In the genomic region with DNA sequence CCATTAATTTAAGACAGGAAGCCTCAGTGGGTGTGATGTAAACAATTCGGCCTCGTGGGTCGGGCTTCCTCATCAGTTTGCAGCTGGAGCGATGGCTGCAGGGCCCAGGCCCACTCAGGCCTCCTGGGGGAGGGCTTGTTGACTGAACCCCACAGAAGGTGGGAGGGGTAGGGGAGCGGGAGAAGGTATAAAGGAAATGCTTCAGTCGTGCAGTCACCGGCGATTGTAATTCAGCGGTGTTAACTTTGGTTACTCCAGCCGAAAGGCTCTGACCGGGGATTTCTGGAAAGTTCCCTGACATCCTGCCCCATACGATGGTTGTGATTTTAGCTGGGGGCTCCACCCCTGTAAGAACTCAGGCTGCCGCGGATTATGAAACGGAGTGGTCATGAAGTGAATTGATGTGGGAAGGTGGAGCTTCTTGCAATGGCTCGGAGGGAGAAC, we compare ENCODE assay signal across 8 cellular contexts.
DNase-seq lines count a peak whose midpoint lies in the region; ATAC-seq, FAIRE-seq and TF ChIP-seq lines count a peak whose summit lies in the region.

No MANE protein-coding gene starts in this region.

- no peaks in the 10 kb centered on the region for H3K79me2 ChIP-seq in H1 (ENCODE audit: control insufficient read depth in 1 of 2, insufficient read depth in 2 of 2, low read length in 2 of 2)

- no peak for TF ChIP-seq POLR2A in H1 (IDR thresholded peaks at IDR 0.05; ENCODE audit: control extremely low read depth in 1 of 2, low read depth in 2 of 2, low read length in 2 of 2)

- no peak overlapping the region for H3K23ac ChIP-seq in H1 (ENCODE audit: insufficient read length)

- peak overlapping the region; percentile 45 for H4K91ac ChIP-seq in H1 (replicated peaks; ENCODE audit: insufficient read length, low read length)

- H3K27me3 ChIP-seq in H1 (replicated peaks in 1 of 4; ENCODE audit: control insufficient read depth in 3 of 4, extremely low read depth in 1 of 4, insufficient read depth in 3 of 4, low read length in 3 of 4): no peaks in the 10 kb centered on the region

- peak overlapping the region; percentile 54 to 79 (median 70) for H3K4me3 ChIP-seq in H1 (ENCODE audit: extremely low read depth in 1 of 4, insufficient read depth in 2 of 4, low read depth in 3 of 4, low read length in 4 of 4)

- H2BK20ac ChIP-seq in H1 (ENCODE audit: low read length): 0 out of 2 replicates have a peak overlapping the region, but pooled peaks have one; percentile 15

- H3K4me2 ChIP-seq in H1 (ENCODE audit: insufficient read depth in 1 of 2, low read depth in 2 of 2, low read length in 2 of 2): peak overlapping the region; percentile 85 to 93

- peaks cover 2 to 15% (median 10%) of the 10 kb centered on the region in 4 experiments; a peak in 5 of 7 replicates for H3K4me1 ChIP-seq in H1 (replicated peaks in 1 of 4; ENCODE audit: control insufficient read depth in 3 of 4, insufficient read depth in 4 of 4, low read length in 3 of 4)

- no peak overlapping the region; the same call in 1 of the 2 replicates for H2BK15ac ChIP-seq in H1 (ENCODE audit: low read length)

- peak overlapping the region; percentile 57 for H2BK120ac ChIP-seq in H1 (replicated peaks; ENCODE audit: low read depth, low read length)

- no peaks in the 10 kb centered on the region for H3K36me3 ChIP-seq in H1 (ENCODE audit: control insufficient read depth in 2 of 4, insufficient read depth in 4 of 4, low read length in 3 of 4)

- TF ChIP-seq CTCF in H1 (IDR thresholded peaks at IDR 0.05; ENCODE audit: control extremely low read depth in 1 of 3, insufficient read depth in 1 of 3, low read depth in 1 of 3, low read length in 3 of 3): no peak

- H3K9ac ChIP-seq in H1 (replicated peaks in 1 of 4; ENCODE audit: extremely low read depth in 1 of 4, low read depth in 3 of 4, low read length in 3 of 4): peak overlapping the region in 3 of 4 experiments; percentile 3 to 20 (median 17); a peak in 3 of 7 replicates

- no peak overlapping the region for H2AK5ac ChIP-seq in H1 (ENCODE audit: low read depth, low read length)

- TF ChIP-seq RAD21 in H1 (IDR thresholded peaks at IDR 0.05 in 1 of 2, conservative IDR thresholded peaks at IDR 0.05 in 1 of 2; ENCODE audit: low read depth in 2 of 2, low read length in 2 of 2): no peak

- H3K9me3 ChIP-seq in H1 (ENCODE audit: insufficient read depth in 2 of 2, low read depth in 1 of 2, low read length in 1 of 2): 0 out of 4 replicates have a peak, but pooled peaks cover 3 to 5% of the 10 kb centered on the region in 2 experiments

- 2% methylated on average over 15 of the region's 16 CpGs; no CpG with 5 or more reads in 1 of the 2 experiments for WGBS in H1 (ENCODE audit: extremely low coverage in 1 of 2, insufficient coverage in 1 of 2, insufficient read length in 1 of 2, insufficient replicate concordance in 2 of 2, low coverage in 1 of 2, low lambda C conversion rate in 2 of 2, missing lambda C conversion rate in 1 of 2), 2 experiments

- no peak overlapping the region for H3K56ac ChIP-seq in H1 (replicated peaks; ENCODE audit: insufficient read length, low read depth, low read length)

- H4K20me1 ChIP-seq in H1 (replicated peaks in 1 of 2; ENCODE audit: control insufficient read depth in 1 of 2, insufficient read depth in 2 of 2, low read length in 2 of 2): no peaks in the 10 kb centered on the region

- 0 out of 2 replicates have a peak overlapping the region, but pooled peaks have one; percentile 31 for H3K27ac ChIP-seq in H1 (ENCODE audit: low read depth, low read length)

- no peak overlapping the region for H3K14ac ChIP-seq in H1 (ENCODE audit: insufficient read length)

- peak; percentile 21 for DNase-seq in AG20443 (ENCODE audit: low spot score)
- DNase-seq in NCI-H748 treated with DMSO at 0.1 percent for 48 hours (lab: John Stamatoyannopoulos, UW): peak; percentile 85
- DNase-seq in H1 (ENCODE audit: low read depth in 1 of 2, low spot score in 2 of 2): peak; percentile 38 to 68
- peak; percentile 21 for DNase-seq in medulla oblongata (ENCODE audit: extremely low spot score)
- DNase-seq in ureter (ENCODE audit: low spot score): peak; percentile 43
- DNase-seq in DMS53 (lab: John Stamatoyannopoulos, UW): no peak
- DNase-seq in OCI-M2 (lab: John Stamatoyannopoulos, UW; ENCODE audit: unreplicated experiment): no peak

- H3K23me2 ChIP-seq in H1 (ENCODE audit: low read depth, low read length): peaks cover 8% of the 10 kb centered on the region

- H2BK5ac ChIP-seq in H1 (ENCODE audit: low read depth, low read length): peak overlapping the region; percentile 52; the same call in 1 of the 2 replicates

- FAIRE-seq in H1 (lab: Jason Lieb, UNC): no peak

- H4K8ac ChIP-seq in H1 (ENCODE audit: extremely low read depth, insufficient read depth, low read length): no peak overlapping the region; the same call in 1 of the 2 replicates

- H3K79me1 ChIP-seq in H1 (ENCODE audit: low read depth, low read length): no peaks in the 10 kb centered on the region

- peak overlapping the region; percentile 87; the same call in 1 of the 2 replicates for H3K18ac ChIP-seq in H1 (ENCODE audit: extremely low read depth, low read length)

- CTCF ChIA-PET in H1 (lab: Charles Lee; ENCODE audit: partially characterized antibody): interaction anchor here (0.8 to 5.9 kb wide), 19 partner anchors 9 to 330 kb away, joined by 3 to 42 read pairs (median 6); no protein-coding TSS in a partner anchor

- H2BK12ac ChIP-seq in H1 (ENCODE audit: low read depth, low read length): peak overlapping the region; percentile 50; the same call in 1 of the 2 replicates

- H4K5ac ChIP-seq in H1 (ENCODE audit: insufficient read length, low read depth, low read length): peak overlapping the region; percentile 49

- TF ChIP-seq EP300 in H1 (IDR thresholded peaks at IDR 0.05; ENCODE audit: borderline replicate concordance in 1 of 2, low read depth in 2 of 2, low read length in 2 of 2): no peak

- POLR2A ChIA-PET in H1 (lab: Charles Lee; ENCODE audit: partially characterized antibody): interaction anchor here (0.6 to 1.6 kb wide), 6 partner anchors 17 to 321 kb away, joined by 3 to 5 read pairs (median 3); no protein-coding TSS in a partner anchor

- H2AFZ ChIP-seq in H1 (ENCODE audit: low read length): peak overlapping the region; percentile 31

- no peak overlapping the region for H3K4ac ChIP-seq in H1 (replicated peaks; ENCODE audit: insufficient read length, low read depth, low read length)

- no peak for ATAC-seq in GM21515 (IDR thresholded peaks at IDR 0.05; ENCODE audit: unreplicated experiment)

TF ChIP-seq in H1, 55 proteins besides CTCF, POLR2A, EP300 and RAD21 (continues in another document):
- TF ChIP-seq SP4 (IDR thresholded peaks at IDR 0.05; ENCODE audit: low read length): no peak
- peak; percentile 62 for TF ChIP-seq JUND (IDR thresholded peaks at IDR 0.05; ENCODE audit: low read length)
- TF ChIP-seq, protein P1, sequence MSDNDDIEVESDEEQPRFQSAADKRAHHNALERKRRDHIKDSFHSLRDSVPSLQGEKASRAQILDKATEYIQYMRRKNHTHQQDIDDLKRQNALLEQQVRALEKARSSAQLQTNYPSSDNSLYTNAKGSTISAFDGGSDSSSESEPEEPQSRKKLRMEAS (IDR thresholded peaks at IDR 0.05): peak; percentile 18; the same call in 1 of the 2 replicates
- TF ChIP-seq, protein P2, sequence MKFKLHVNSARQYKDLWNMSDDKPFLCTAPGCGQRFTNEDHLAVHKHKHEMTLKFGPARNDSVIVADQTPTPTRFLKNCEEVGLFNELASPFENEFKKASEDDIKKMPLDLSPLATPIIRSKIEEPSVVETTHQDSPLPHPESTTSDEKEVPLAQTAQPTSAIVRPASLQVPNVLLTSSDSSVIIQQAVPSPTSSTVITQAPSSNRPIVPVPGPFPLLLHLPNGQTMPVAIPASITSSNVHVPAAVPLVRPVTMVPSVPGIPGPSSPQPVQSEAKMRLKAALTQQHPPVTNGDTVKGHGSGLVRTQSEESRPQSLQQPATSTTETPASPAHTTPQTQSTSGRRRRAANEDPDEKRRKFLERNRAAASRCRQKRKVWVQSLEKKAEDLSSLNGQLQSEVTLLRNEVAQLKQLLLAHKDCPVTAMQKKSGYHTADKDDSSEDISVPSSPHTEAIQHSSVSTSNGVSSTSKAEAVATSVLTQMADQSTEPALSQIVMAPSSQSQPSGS (IDR thresholded peaks at IDR 0.05; ENCODE audit: low read length): no peak
- no peak for TF ChIP-seq KDM5A (IDR thresholded peaks at IDR 0.05; ENCODE audit: low read length)
- TF ChIP-seq EGR1 (IDR thresholded peaks at IDR 0.05; ENCODE audit: borderline replicate concordance, low read depth, low read length): no peak
- TF ChIP-seq PHF8 (conservative IDR thresholded peaks at IDR 0.05; ENCODE audit: low read depth, low read length): peak; percentile 9; the same call in 1 of the 2 replicates
- TF ChIP-seq, protein P3, sequence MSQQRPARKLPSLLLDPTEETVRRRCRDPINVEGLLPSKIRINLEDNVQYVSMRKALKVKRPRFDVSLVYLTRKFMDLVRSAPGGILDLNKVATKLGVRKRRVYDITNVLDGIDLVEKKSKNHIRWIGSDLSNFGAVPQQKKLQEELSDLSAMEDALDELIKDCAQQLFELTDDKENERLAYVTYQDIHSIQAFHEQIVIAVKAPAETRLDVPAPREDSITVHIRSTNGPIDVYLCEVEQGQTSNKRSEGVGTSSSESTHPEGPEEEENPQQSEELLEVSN (IDR thresholded peaks at IDR 0.05): no peak
- no peak for TF ChIP-seq NRF1 (IDR thresholded peaks at IDR 0.05; ENCODE audit: low read depth, low read length)
- TF ChIP-seq HDAC2 (IDR thresholded peaks at IDR 0.05; ENCODE audit: borderline replicate concordance in 1 of 2, low read depth in 2 of 2, low read length in 2 of 2): no peak
- TF ChIP-seq BCL11A (IDR thresholded peaks at IDR 0.05; ENCODE audit: low read depth in 2 of 2, low read length in 2 of 2): no peak
- 0 out of 2 replicates have a peak, but pooled peaks have one; percentile 21 for TF ChIP-seq TBP (IDR thresholded peaks at IDR 0.05; ENCODE audit: low read depth, low read length)
- no peak for TF ChIP-seq CHD1 (IDR thresholded peaks at IDR 0.05; ENCODE audit: low read depth, low read length)
- TF ChIP-seq TAF7 (optimal IDR thresholded peaks at IDR 0.05; ENCODE audit: borderline replicate concordance, low read depth, low read length): no peak
- TF ChIP-seq SP1 (IDR thresholded peaks at IDR 0.05; ENCODE audit: low read depth, low read length): no peak
- TF ChIP-seq RBBP5 (IDR thresholded peaks at IDR 0.05; ENCODE audit: borderline replicate concordance, low read depth, low read length): peak; percentile 81; the same call in 1 of the 2 replicates
- TF ChIP-seq GTF2F1 (IDR thresholded peaks at IDR 0.05; ENCODE audit: borderline replicate concordance, low read depth, low read length): no peak
- TF ChIP-seq CBX5 (IDR thresholded peaks at IDR 0.05; ENCODE audit: low read depth, low read length): no peak
- TF ChIP-seq CREB1 (IDR thresholded peaks at IDR 0.05): no peak
- 0 out of 2 replicates have a peak, but pooled peaks have one; percentile 8 for TF ChIP-seq TAF1 (IDR thresholded peaks at IDR 0.05; ENCODE audit: low read depth, low read length)

Comparison
In these comparisons a context has a peak if more than half of its experiments do, and no peak if none do; other contexts are left out.
1. DNase-seq: peak in AG20443 (single experiment), NCI-H748 treated with DMSO at 0.1 percent for 48 hours (single experiment), H1 (2 of 2), medulla oblongata (single experiment) and ureter (single experiment); none in DMS53 (single experiment) and OCI-M2 (single experiment).